19 cellular contexts compared by ENCODE assay signal in genomic region chr12:15966426-15966825, GRCh38. TPM values are rescaled to one million over a fixed set of nuclear protein-coding genes. Genes with fewer than 3 reads are reported as not detected.
A peak's percentile ranks its signal among the peaks of the same experiment; 100 is the strongest.
DNase-seq lines count a peak whose midpoint lies in the region; ATAC-seq and TF ChIP-seq lines count a peak whose summit lies in the region.
"Had no signal": no experiment of that assay in that cellular context is flagged by ENCODE, and none has a peak within 500 bp of the region (broad histone marks: within the 10 kb centered on the region; RNA-seq: fewer than 3 reads in every experiment).

No MANE protein-coding gene starts in this region.

- DNase-seq in AG08396 (ENCODE audit: low spot score) (peak; percentile 19), HCEC 1CT (peak; percentile 37), brain microvascular endothelial cell (peak; percentile 43), islet precursor cell (peak; percentile 62), HAP-1 (ENCODE audit: low spot score in 2 of 2) (no peak), HuH-7.5 (ENCODE audit: low spot score) (no peak), tibial artery (no peak)
- no peak for DNase-seq in activated T-cell treated with anti-CD3 and anti-CD28 coated beads, Interleukin-2, amount 50 U/mL, for 4 hours
- DNase-seq: activated CD4-positive, alpha-beta T cell treated with anti-CD3 and anti-CD28 coated beads for 48 hours; activated T-cell treated with anti-CD3 and anti-CD28 coated beads, Interleukin-2, amount 50 U/mL, for 24 hours; GOT3; left ventricle myocardium superior; naive thymus-derived CD8-positive, alpha-beta T cell; NCI-H1105 treated with DMSO at 0.1 percent for 48 hours; retina; SIG-M5; T-helper 9 cell had no signal

- no peak overlapping the region for H3K27ac ChIP-seq in brain microvascular endothelial cell
- no peak overlapping the region for H3K27ac ChIP-seq in tibial artery
- H3K27ac ChIP-seq: esophagus muscularis mucosa had no signal

- no peaks in the 10 kb centered on the region for H3K27me3 ChIP-seq in brain microvascular endothelial cell (replicated peaks)
- H3K27me3 ChIP-seq in HAP-1 (ENCODE audit: low read depth), result no peaks in the 10 kb centered on the region
- H3K27me3 ChIP-seq in tibial artery, result no peaks in the 10 kb centered on the region
- H3K27me3 ChIP-seq: esophagus muscularis mucosa had no signal

- intact Hi-C loops in tibial artery (cut with DNase I; ENCODE audit: low total_unique reads), result no loop called here

- no peaks in the 10 kb centered on the region for H3K27me3 Mint-ChIP-seq in activated T-cell treated with anti-CD3 and anti-CD28 coated beads, Interleukin-2, amount 50 U/mL, for 4 hours (ENCODE audit: low read depth)
- H3K27me3 Mint-ChIP-seq: activated T-cell treated with anti-CD3 and anti-CD28 coated beads, Interleukin-2, amount 50 U/mL, for 24 hours; naive thymus-derived CD8-positive, alpha-beta T cell had no signal

- H3K4me1 Mint-ChIP-seq in activated T-cell treated with anti-CD3 and anti-CD28 coated beads, Interleukin-2, amount 50 U/mL, for 4 hours (ENCODE audit: low read depth), result no peaks in the 10 kb centered on the region

- H3K4me3 ChIP-seq in brain microvascular endothelial cell (ENCODE audit: low read depth, low read length) (no peak overlapping the region), HAP-1 (no peak overlapping the region), tibial artery (no peak overlapping the region)
- H3K4me3 ChIP-seq: esophagus muscularis mucosa, K562 had no signal

- H3K4me1 ChIP-seq in HAP-1 (peaks cover 5% of the 10 kb centered on the region), tibial artery (no peaks in the 10 kb centered on the region)

- no peak overlapping the region for H3K4me3 Mint-ChIP-seq in activated T-cell treated with anti-CD3 and anti-CD28 coated beads, Interleukin-2, amount 50 U/mL, for 4 hours
- H3K4me3 Mint-ChIP-seq: activated T-cell treated with anti-CD3 and anti-CD28 coated beads, Interleukin-2, amount 50 U/mL, for 24 hours; naive thymus-derived CD8-positive, alpha-beta T cell had no signal

- H3K36me3 Mint-ChIP-seq in activated T-cell treated with anti-CD3 and anti-CD28 coated beads, Interleukin-2, amount 50 U/mL, for 4 hours (ENCODE audit: insufficient read depth), result peaks cover 23% of the 10 kb centered on the region

- in situ Hi-C loops in brain microvascular endothelial cell (cut with HindIII; ENCODE audit: low pct_ligation_motif_present, low sequenced_read_pairs), result no loop called here
- in situ Hi-C loops in HAP-1 (cut with MboI; ENCODE audit: low sequenced_read_pairs), result no loop called here

- no peak for TF ChIP-seq CTCF in brain microvascular endothelial cell (IDR thresholded peaks at IDR 0.05; ENCODE audit: low read depth, low read length, missing control alignments)
- no peak for TF ChIP-seq CTCF in tibial artery (IDR thresholded peaks at IDR 0.05)

- no peaks in the 10 kb centered on the region for H3K36me3 ChIP-seq in brain microvascular endothelial cell (replicated peaks)
- peaks cover 9% of the 10 kb centered on the region for H3K36me3 ChIP-seq in HAP-1 (replicated peaks)
- H3K36me3 ChIP-seq in tibial artery, result peaks cover 18 to 52% (median 26%) of the 10 kb centered on the region in 3 donors

- no peaks in the 10 kb centered on the region for H3K9me3 Mint-ChIP-seq in activated T-cell treated with anti-CD3 and anti-CD28 coated beads, Interleukin-2, amount 50 U/mL, for 4 hours
- H3K9me3 Mint-ChIP-seq: activated T-cell treated with anti-CD3 and anti-CD28 coated beads, Interleukin-2, amount 50 U/mL, for 24 hours; naive thymus-derived CD8-positive, alpha-beta T cell had no signal

- no peaks in the 10 kb centered on the region for H3K9me3 ChIP-seq in HAP-1
- H3K9me3 ChIP-seq in tibial artery, result no peaks in the 10 kb centered on the region
- H3K9me3 ChIP-seq: esophagus muscularis mucosa had no signal

- ATAC-seq in activated T-cell treated with anti-CD3 and anti-CD28 coated beads, Interleukin-2, amount 50 U/mL, for 4 hours, result no peak
- ATAC-seq: K562; left ventricle myocardium superior; naive thymus-derived CD8-positive, alpha-beta T cell had no signal

RNA-seq across cellular contexts. Expression of gene DERA, which starts 55.3 kb away (rescaled TPM):
- total RNA-seq in activated T-cell treated with anti-CD3 and anti-CD28 coated beads, Interleukin-2, amount 50 U/mL, for 4 hours, result 10 to 100 TPM in 1 of 3 donors, 1 to 10 TPM in 2; 6.8 to 10.4 (median 7.0) TPM

Comparison
In these comparisons a context has a peak if more than half of its experiments do, and no peak if none do; other contexts are left out.
1. DNase-seq: peak in AG08396 (single experiment), HCEC 1CT (single experiment), brain microvascular endothelial cell (single experiment) and islet precursor cell (single experiment); none in HAP-1 (0 of 2), HuH-7.5 (single experiment), tibial artery (0 of 2) and activated T-cell treated with anti-CD3 and anti-CD28 coated beads, Interleukin-2, amount 50 U/mL, for 4 hours (single experiment).